In genomic region chr6:31901953-31902643, GRCh38 we compare ENCODE assay signal across 1 cellular context.
TF ChIP-seq lines count a peak whose summit lies in the region.

TSS of gene ZBTB12 (minus strand) at chr6:31902086. CDS start at chr6:31901305, 781 bp downstream.

TF ChIP-seq in WTC11, 78 proteins besides CTCF, POLR2A, EP300 and RAD21 (continued from another document):
- peak; percentile 61; the same call in 1 of the 2 replicates for TF ChIP-seq GABPB1 (CRISPR knock-in tag; IDR thresholded peaks at IDR 0.05)
- no peak for TF ChIP-seq E2F1 (CRISPR knock-in tag; IDR thresholded peaks at IDR 0.05)
- TF ChIP-seq E2F5 (CRISPR knock-in tag; IDR thresholded peaks at IDR 0.05), result peak; percentile 66; the same call in 1 of the 2 replicates
- peak; percentile 83; the same call in 1 of the 2 replicates for TF ChIP-seq ETV6 (CRISPR knock-in tag; IDR thresholded peaks at IDR 0.05)
- 0 out of 2 replicates have a peak, but pooled peaks have one; percentile 21 for TF ChIP-seq SP1 (CRISPR knock-in tag; conservative IDR thresholded peaks at IDR 0.05)
- TF ChIP-seq HMGXB4 (CRISPR knock-in tag; IDR thresholded peaks at IDR 0.05), result no peak
- TF ChIP-seq FOXP4 (CRISPR knock-in tag; IDR thresholded peaks at IDR 0.05), result peak; percentile 65; the same call in 1 of the 2 replicates
- no peak for TF ChIP-seq SOX15 (CRISPR knock-in tag; IDR thresholded peaks at IDR 0.05)
- peak; percentile 61; the same call in 1 of the 2 replicates for TF ChIP-seq MAX (CRISPR knock-in tag; IDR thresholded peaks at IDR 0.05)
- peak; percentile 84 for TF ChIP-seq ZNF423 (CRISPR knock-in tag; IDR thresholded peaks at IDR 0.05)
